In the genomic region with DNA sequence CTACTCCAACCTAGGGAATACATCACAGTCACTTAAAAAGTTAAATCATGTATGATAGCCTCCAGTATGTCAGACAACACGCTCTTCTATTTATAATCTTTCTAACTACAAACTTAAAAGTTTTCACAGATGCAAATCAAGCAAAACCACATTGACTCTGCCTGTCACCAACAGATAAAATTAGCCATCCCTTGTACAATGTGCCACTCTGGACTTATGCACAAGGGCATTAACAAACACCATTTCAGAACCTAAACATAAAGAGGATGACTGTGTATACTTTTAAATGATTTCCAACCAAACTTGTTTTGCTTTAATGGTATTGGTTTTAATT, we compare ENCODE assay signal across 9 cellular contexts. TPM values are rescaled to one million over a fixed set of nuclear protein-coding genes. Genes with fewer than 3 reads are reported as not detected.
DNase-seq lines count a peak whose midpoint lies in the region; ATAC-seq and TF ChIP-seq lines count a peak whose summit lies in the region.
"Had no signal": no experiment of that assay in that cellular context is flagged by ENCODE, and none has a peak within 500 bp of the region (broad histone marks: within the 10 kb centered on the region; RNA-seq: fewer than 3 reads in every experiment).

No MANE protein-coding gene starts in this region.

- TF ChIP-seq POLR2A in spleen (IDR thresholded peaks at IDR 0.05), result no peak

- intact Hi-C loops in spleen (cut with DNase I; ENCODE audit: low total_unique reads), result loop anchor here (10.0 kb wide), 1 partner anchor 49 kb away; no protein-coding TSS in a partner anchor

- peaks cover 99% of the 10 kb centered on the region for H3K79me2 ChIP-seq in Karpas-422 (ENCODE audit: low read length)

- no peaks in the 10 kb centered on the region for H3K27me3 ChIP-seq in Karpas-422 (ENCODE audit: low read length)
- no peaks in the 10 kb centered on the region for H3K27me3 ChIP-seq in spleen (replicated peaks in 1 of 7)
- H3K27me3 ChIP-seq: heart left ventricle had no signal

- peaks cover 42% of the 10 kb centered on the region for H4K20me1 ChIP-seq in Karpas-422 (ENCODE audit: insufficient read depth, low read depth, low read length)

- H3K27ac ChIP-seq in Karpas-422 (ENCODE audit: low read length) (peak overlapping the region; percentile 87), spleen (peak overlapping the region in 5 of 8 donors; percentile 54 to 69 (median 60))
- H3K27ac ChIP-seq: heart left ventricle had no signal

- no peak for TF ChIP-seq CTCF in spleen (IDR thresholded peaks at IDR 0.05 in 8 of 11, conservative IDR thresholded peaks at IDR 0.05 in 3 of 11)

- peak overlapping the region; percentile 61 for H3K4me3 ChIP-seq in Karpas-422 (ENCODE audit: low read length)
- H3K4me3 ChIP-seq in spleen, result peak overlapping the region in 3 of 8 donors; percentile 4 to 45 (median 4)
- H3K4me3 ChIP-seq: heart left ventricle had no signal

- H3K9ac ChIP-seq in Karpas-422 (ENCODE audit: low read length), result peak overlapping the region; percentile 47

- no peaks in the 10 kb centered on the region for H3K9me2 ChIP-seq in Karpas-422 (replicated peaks; ENCODE audit: insufficient read depth, low read length)

- peak overlapping the region; percentile 91 for H3K4me2 ChIP-seq in Karpas-422 (ENCODE audit: low read depth, low read length, poor library complexity, severe bottlenecking)

- DNase-seq in NCI-H82 (lab: John Stamatoyannopoulos, UW) (peak; percentile 54), NCI-H82 treated with DMSO at 0.1 percent for 48 hours (lab: John Stamatoyannopoulos, UW; ENCODE audit: unreplicated experiment) (no peak), Karpas-422 (peak; percentile 78), spleen (no peak), G401 (ENCODE audit: low spot score) (no peak), GM03348 (ENCODE audit: low spot score) (no peak), COLO829 (ENCODE audit: low spot score) (no peak)
- DNase-seq: heart left ventricle had no signal

- in situ Hi-C loops in G401 (cut with HindIII; ENCODE audit: low sequenced_read_pairs), result no loop called here

- peak; percentile 51 for ATAC-seq in HG02678 (IDR thresholded peaks at IDR 0.05; ENCODE audit: unreplicated experiment)
- ATAC-seq: heart left ventricle had no signal

- no peak overlapping the region for H2AFZ ChIP-seq in Karpas-422 (ENCODE audit: low read length)

- H3K4me1 ChIP-seq in Karpas-422 (ENCODE audit: low read length) (peaks cover 93% of the 10 kb centered on the region), spleen (peaks cover 37 to 99% (median 95%) of the 10 kb centered on the region in 6 donors)

- H3K36me3 ChIP-seq in Karpas-422 (ENCODE audit: insufficient read depth, low read length) (no peaks in the 10 kb centered on the region), spleen (no peaks in the 10 kb centered on the region)
- H3K36me3 ChIP-seq: heart left ventricle had no signal

- H3K9me3 ChIP-seq in Karpas-422 (ENCODE audit: low read length) (no peaks in the 10 kb centered on the region), spleen (no peaks in the 10 kb centered on the region)
- H3K9me3 ChIP-seq: heart left ventricle had no signal

- WGBS in spleen, 5 donors, result 38 to 60% (median 54%) methylated on average over 1 of the region's 1 CpG

RNA-seq across cellular contexts. Expression of gene ERP44, which starts 14.7 kb away (rescaled TPM):
- 10.3 and 20.9 TPM in 2 replicates for total RNA-seq in Karpas-422 (2014; rRNA removed; shearing (Covaris generic); ENCODE audit: low replicate concordance)
- 10 to 100 TPM; 16.5 to 21.4 (median 20.8) TPM for total RNA-seq in spleen
- 10 to 100 TPM in 2 of 3 donors, 1 to 10 TPM in 1; 9.5 to 13.9 (median 10.1) TPM for polyA plus RNA-seq in spleen
- total RNA-seq in G401 (2014; rRNA removed; shearing (Covaris generic)), result 9.4 and 10.9 TPM in 2 replicates

RNA-seq across cellular contexts. Expression of gene INVS, which starts 14.9 kb away (rescaled TPM):
- total RNA-seq in Karpas-422 (2014; rRNA removed; shearing (Covaris generic); ENCODE audit: low replicate concordance), result 25.0 and 33.8 TPM in 2 replicates
- 10 to 100 TPM; 18.2 to 49.5 (median 28.4) TPM for total RNA-seq in spleen
- polyA plus RNA-seq in spleen, result 1 to 10 TPM; 3.0 to 4.2 (median 3.7) TPM
- 18.6 and 27.0 TPM in 2 replicates for total RNA-seq in G401 (2014; rRNA removed; shearing (Covaris generic))

Comparison
In these comparisons a context has a peak if more than half of its experiments do, and no peak if none do; other contexts are left out.
1. DNase-seq: peak in NCI-H82 (single experiment) and Karpas-422 (single experiment); none in NCI-H82 treated with DMSO at 0.1 percent for 48 hours (single experiment), spleen (single experiment), G401 (single experiment), GM03348 (single experiment) and COLO829 (single experiment).